In the genomic region with DNA sequence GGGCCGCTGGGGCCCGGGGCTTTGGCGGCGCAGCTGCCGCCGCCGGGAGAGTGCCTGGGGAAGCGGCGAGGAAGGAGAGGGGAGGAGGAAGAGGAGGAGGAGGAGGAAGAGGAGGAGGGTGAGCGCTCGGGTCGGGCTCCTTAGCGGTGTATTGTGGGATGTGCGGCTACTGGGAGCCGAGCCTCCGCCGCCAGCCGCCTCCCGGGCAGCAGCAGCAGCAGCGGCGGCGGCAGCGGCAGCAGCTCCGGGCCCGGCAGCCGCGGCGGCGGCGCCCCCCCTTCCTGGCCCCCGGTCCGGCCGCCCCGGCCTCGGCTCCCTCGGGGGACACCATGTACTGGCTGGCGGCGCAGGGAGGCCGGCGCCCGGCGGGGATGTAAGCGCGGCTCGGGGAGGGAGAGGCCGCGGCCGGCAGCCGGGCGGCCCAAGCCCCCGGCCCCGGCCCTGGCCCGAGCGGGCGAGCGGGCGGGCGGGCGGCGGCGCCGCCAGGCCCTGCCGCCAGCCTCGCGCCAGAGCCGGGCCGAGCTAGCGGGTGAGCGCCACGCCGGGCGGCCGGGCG, we compare ENCODE assay signal across 8 cellular contexts. TPM values are rescaled to one million over a fixed set of nuclear protein-coding genes. Genes with fewer than 3 reads are reported as not detected.
DNase-seq lines count a peak whose midpoint lies in the region; ATAC-seq and TF ChIP-seq lines count a peak whose summit lies in the region.

TSS of gene SETD1B (plus strand) at position 149 of the 556 bp plus-strand sequence. CDS start 729 bp downstream, outside the sequence.

- H3K36me3 ChIP-seq in OCI-LY7 (ENCODE audit: insufficient read depth, low read length) (peaks cover 17% of the 10 kb centered on the region), cardiac muscle cell (no peaks in the 10 kb centered on the region)

- H3K27me3 ChIP-seq in cardiac muscle cell: no peaks in the 10 kb centered on the region

- peaks cover 64% of the 10 kb centered on the region for H3K4me1 ChIP-seq in OCI-LY7 (ENCODE audit: insufficient read depth, low read length, poor library complexity, severe bottlenecking)
- H3K4me1 ChIP-seq in cardiac muscle cell (ENCODE audit: low read depth): peaks cover 15% of the 10 kb centered on the region

- H3K27ac Mint-ChIP-seq in activated naive CD8-positive, alpha-beta T cell treated with anti-CD3 and anti-CD28 coated beads, Interleukin-2, amount 10 ng/mL, durations not matched to agents 7 days and 5 days: peak within 1 kb of the TSS; percentile 98
- peak within 1 kb of the TSS; percentile 100 for H3K27ac Mint-ChIP-seq in osteocyte (ENCODE audit: unreplicated experiment)

- H3K9me3 ChIP-seq in OCI-LY7 (ENCODE audit: low read length): no peaks in the 10 kb centered on the region
- no peaks in the 10 kb centered on the region for H3K9me3 ChIP-seq in cardiac muscle cell (ENCODE audit: low read depth)

- H3K27ac ChIP-seq in OCI-LY7 (ENCODE audit: low read depth, low read length, poor library complexity, severe bottlenecking) (peak within 1 kb of the TSS; percentile 95), cardiac muscle cell (peak within 1 kb of the TSS; percentile 100)

- H3K9me3 Mint-ChIP-seq in activated naive CD8-positive, alpha-beta T cell treated with anti-CD3 and anti-CD28 coated beads, Interleukin-2, amount 10 ng/mL, durations not matched to agents 7 days and 5 days: no peaks in the 10 kb centered on the region
- H3K9me3 Mint-ChIP-seq in osteocyte (ENCODE audit: unreplicated experiment): no peaks in the 10 kb centered on the region

- BruUV-seq in OCI-LY7 (replicated peaks; lab: Mats Ljungman, UMichigan): no TSS peak

- H4K20me1 ChIP-seq in OCI-LY7 (ENCODE audit: insufficient read depth, low read length): peaks cover 6% of the 10 kb centered on the region; the same call in 1 of the 2 replicates

- H3K9me2 ChIP-seq in OCI-LY7 (ENCODE audit: insufficient read depth, low read length): no peaks in the 10 kb centered on the region

- peak within 1 kb of the TSS; percentile 99 for H3K4me2 ChIP-seq in OCI-LY7 (ENCODE audit: low read length)

- H3K4me3 Mint-ChIP-seq in activated naive CD8-positive, alpha-beta T cell treated with anti-CD3 and anti-CD28 coated beads, Interleukin-2, amount 10 ng/mL, durations not matched to agents 7 days and 5 days: peak within 1 kb of the TSS; percentile 96
- H3K4me3 Mint-ChIP-seq in osteocyte (ENCODE audit: unreplicated experiment): peak within 1 kb of the TSS; percentile 95

- ATAC-seq in activated naive CD8-positive, alpha-beta T cell treated with anti-CD3 and anti-CD28 coated beads, Interleukin-2, amount 10 ng/mL, durations not matched to agents 7 days and 5 days (ENCODE audit: low read depth): no peak
- no peak for ATAC-seq in GM21367 (IDR thresholded peaks at IDR 0.05; ENCODE audit: unreplicated experiment)

- POLR2A ChIA-PET in OCI-LY7 (lab: Charles Lee): interaction anchor here (0.6 to 2.9 kb wide), 5 partner anchors 14 to 1429 kb away, joined by 3 to 10 read pairs (median 4); partner anchors contain the start of gene MPHOSPH9
- POLR2A ChIA-PET in activated naive CD8-positive, alpha-beta T cell treated with anti-CD3 and anti-CD28 coated beads, Interleukin-2, amount 10 ng/mL, durations not matched to agents 7 days and 5 days (lab: Charles Lee): interaction anchor here (0.8 to 31.1 kb wide), 7 partner anchors 1 to 404 kb away, joined by 3 to 931 read pairs (median 4); partner anchors contain the start of genes CFAP251, RHOF, RNF34 and SETD1B

- H2AFZ ChIP-seq in OCI-LY7 (ENCODE audit: low read length): peak within 1 kb of the TSS; percentile 35

- no peak for DNase-seq in AG09309 (ENCODE audit: low read depth)
- peak; percentile 79 for DNase-seq in OCI-LY7 (ENCODE audit: low spot score)
- DNase-seq in activated naive CD8-positive, alpha-beta T cell treated with anti-CD3 and anti-CD28 coated beads, Interleukin-2, amount 10 ng/mL, durations not matched to agents 7 days and 5 days: peak; percentile 77
- peak; percentile 52 to 75 for DNase-seq in cardiac muscle cell (ENCODE audit: low read depth in 1 of 2, low spot score in 1 of 2)
- no peak for DNase-seq in osteocyte (ENCODE audit: extremely low spot score, unreplicated experiment)
- no peak for DNase-seq in middle frontal gyrus (ENCODE audit: extremely low spot score, low spot score)

- H3K27me3 Mint-ChIP-seq in activated naive CD8-positive, alpha-beta T cell treated with anti-CD3 and anti-CD28 coated beads, Interleukin-2, amount 10 ng/mL, durations not matched to agents 7 days and 5 days: no peaks in the 10 kb centered on the region
- H3K27me3 Mint-ChIP-seq in osteocyte (ENCODE audit: unreplicated experiment): no peaks in the 10 kb centered on the region

- no peak for TF ChIP-seq CTCF in AG09309 (IDR thresholded peaks at IDR 0.05; ENCODE audit: control insufficient read depth, insufficient read depth, low read depth, low read length, missing control alignments)
- TF ChIP-seq CTCF in OCI-LY7 (conservative IDR thresholded peaks at IDR 0.05; ENCODE audit: low read length): no peak
- no peak for TF ChIP-seq CTCF in cardiac muscle cell (IDR thresholded peaks at IDR 0.05; ENCODE audit: low read depth, low read length)
- TF ChIP-seq CTCF in osteocyte (IDR thresholded peaks at IDR 0.05): no peak

- CTCF ChIA-PET in OCI-LY7 (lab: Charles Lee; ENCODE audit: unreplicated experiment): interaction anchor here (1.0 to 1.3 kb wide), 2 partner anchors 9 to 84 kb away, joined by 7 read pairs; no protein-coding TSS in a partner anchor

- H3K4me1 Mint-ChIP-seq in activated naive CD8-positive, alpha-beta T cell treated with anti-CD3 and anti-CD28 coated beads, Interleukin-2, amount 10 ng/mL, durations not matched to agents 7 days and 5 days: peaks cover 24% of the 10 kb centered on the region
- peaks cover 29% of the 10 kb centered on the region for H3K4me1 Mint-ChIP-seq in osteocyte (ENCODE audit: unreplicated experiment)

- peaks cover 22% of the 10 kb centered on the region for H3K36me3 Mint-ChIP-seq in activated naive CD8-positive, alpha-beta T cell treated with anti-CD3 and anti-CD28 coated beads, Interleukin-2, amount 10 ng/mL, durations not matched to agents 7 days and 5 days
- H3K36me3 Mint-ChIP-seq in osteocyte (ENCODE audit: unreplicated experiment): peaks cover 14% of the 10 kb centered on the region

- H3K4me3 ChIP-seq in AG09309 (ENCODE audit: control insufficient read depth, low read depth, low read length): peak within 1 kb of the TSS; percentile 70
- peak within 1 kb of the TSS; percentile 75 for H3K4me3 ChIP-seq in OCI-LY7 (ENCODE audit: low read depth, low read length, poor library complexity, severe bottlenecking)
- H3K4me3 ChIP-seq in cardiac muscle cell: peak within 1 kb of the TSS; percentile 89

- intact Hi-C loops in OCI-LY7 (cut with micrococcal nuclease; ENCODE audit: unreplicated experiment): loop anchor here (2.0 to 5.0 kb wide), 3 partner anchors 177 to 203 kb away; partner anchors contain the start of gene ORAI1

- peak; percentile 41 for TF ChIP-seq POLR2A in GM19193 (IDR thresholded peaks at IDR 0.05; ENCODE audit: extremely low read depth, insufficient read depth, insufficient read length)

- H3K79me2 ChIP-seq in OCI-LY7 (ENCODE audit: insufficient read depth, low read depth, low read length): peaks cover 32% of the 10 kb centered on the region; the same call in 1 of the 2 replicates

RNA-seq across cellular contexts. Expression of gene SETD1B, which starts in this region (rescaled TPM):
- 3.3 and 4.7 TPM in 2 replicates for total RNA-seq in OCI-LY7 (2014; rRNA removed; shearing (Covaris generic))
- 22.5 and 24.3 TPM in 2 replicates for total RNA-seq in OCI-LY7 (2022)
- 10 to 100 TPM; 45.0 to 46.8 TPM for total RNA-seq in activated naive CD8-positive, alpha-beta T cell treated with anti-CD3 and anti-CD28 coated beads, Interleukin-2, amount 10 ng/mL, durations not matched to agents 7 days and 5 days
- total RNA-seq in cardiac muscle cell: 8.0 and 15.1 TPM in 2 replicates
- 2.4 and 3.8 TPM in 2 replicates for polyA plus RNA-seq in cardiac muscle cell
- 21.0 and 21.8 TPM in 2 replicates for total RNA-seq in osteocyte

Comparison
In these comparisons a context has a peak if more than half of its experiments do, and no peak if none do; other contexts are left out.
1. DNase-seq: peak in OCI-LY7 (single experiment), activated naive CD8-positive, alpha-beta T cell treated with anti-CD3 and anti-CD28 coated beads, Interleukin-2, amount 10 ng/mL, durations not matched to agents 7 days and 5 days (single experiment) and cardiac muscle cell (2 of 2); none in AG09309 (single experiment), osteocyte (single experiment) and middle frontal gyrus (single experiment).
2. Peak in every context shown above with its lines, with median percentiles within 50 percentile points of each other: H3K4me3 ChIP-seq.